Comparison of ENCODE assay signal across 17 cellular contexts in the genomic region with DNA sequence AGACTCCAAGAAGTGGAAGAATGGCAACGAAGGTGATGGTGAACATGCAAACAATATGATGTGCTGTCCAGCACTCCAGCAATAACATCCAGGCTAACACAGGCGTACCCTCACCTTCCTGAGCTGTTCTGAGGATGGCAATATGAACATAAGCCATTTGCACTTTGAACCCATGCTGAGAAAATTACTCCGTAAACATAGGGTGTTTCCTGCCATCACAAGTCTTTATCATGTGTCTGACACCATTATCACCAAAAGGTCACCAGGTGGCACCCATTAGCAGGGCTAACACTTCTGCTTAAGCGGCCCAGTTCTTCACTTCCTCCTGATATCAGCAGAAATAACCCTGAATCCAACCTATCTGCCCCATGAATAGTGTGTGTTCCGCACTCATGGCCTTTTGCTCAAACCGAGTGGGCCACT.
DNase-seq lines count a peak whose midpoint lies in the region; ATAC-seq and TF ChIP-seq lines count a peak whose summit lies in the region.
"Had no signal": no experiment of that assay in that cellular context is flagged by ENCODE, and none has a peak within 500 bp of the region (broad histone marks: within the 10 kb centered on the region; RNA-seq: fewer than 3 reads in every experiment).

No MANE protein-coding gene starts in this region.

- ATAC-seq in GM23338 (no peak), GM18868 (IDR thresholded peaks at IDR 0.05; ENCODE audit: unreplicated experiment) (no peak)
- no peak for ATAC-seq in stimulated activated naive CD8-positive, alpha-beta T cell treated with anti-CD3 and anti-CD28 coated beads, Interleukin-15, amount 100 ng/mL, for 72 hours
- ATAC-seq: natural killer cell treated with Interleukin-12 subunit alpha and Interleukin-12 subunit beta and Interleukin-15 and Interleukin-18, amount 100 ng/mL, for 72 hours had no signal

- no peak overlapping the region for H3K4me3 ChIP-seq in GM23338
- no peak overlapping the region for H3K4me3 ChIP-seq in colonic mucosa
- no peak overlapping the region for H3K4me3 ChIP-seq in tibial artery

- H3K27me3 Mint-ChIP-seq in GM23338 (ENCODE audit: insufficient read depth, low read depth, poor library complexity) = peaks cover 8% of the 10 kb centered on the region
- H3K27me3 Mint-ChIP-seq in stimulated activated naive CD8-positive, alpha-beta T cell treated with anti-CD3 and anti-CD28 coated beads, Interleukin-15, amount 100 ng/mL, for 72 hours = peaks cover 21% of the 10 kb centered on the region

- H4K20me1 ChIP-seq in GM23338 (replicated peaks; ENCODE audit: insufficient read depth) = no peaks in the 10 kb centered on the region

- no peaks in the 10 kb centered on the region for H3K36me3 ChIP-seq in GM23338 (ENCODE audit: insufficient read depth)
- H3K36me3 ChIP-seq in colonic mucosa = no peaks in the 10 kb centered on the region
- H3K36me3 ChIP-seq in tibial artery = no peaks in the 10 kb centered on the region

- intact Hi-C loops in colonic mucosa (cut with DNase I) (loop anchor here (5.0 kb wide), 1 partner anchor 123 kb away; no protein-coding TSS in a partner anchor), tibial artery (cut with DNase I; ENCODE audit: low total_unique reads) (no loop called here)

- peaks cover 6% of the 10 kb centered on the region for H3K9me3 Mint-ChIP-seq in GM23338
- H3K9me3 Mint-ChIP-seq in stimulated activated naive CD8-positive, alpha-beta T cell treated with anti-CD3 and anti-CD28 coated beads, Interleukin-15, amount 100 ng/mL, for 72 hours = no peaks in the 10 kb centered on the region
- H3K9me3 Mint-ChIP-seq: activated T-cell treated with anti-CD3 and anti-CD28 coated beads, Interleukin-2, amount 50 U/mL, for 24 hours; natural killer cell treated with Interleukin-12 subunit alpha and Interleukin-12 subunit beta and Interleukin-15 and Interleukin-18, amount 100 ng/mL, for 72 hours had no signal

- peak; percentile 29 for DNase-seq in GM23338 (ENCODE audit: low spot score)
- DNase-seq in NCI-H345 treated with DMSO at 0.1 percent for 48 hours (lab: John Stamatoyannopoulos, UW; ENCODE audit: unreplicated experiment) = peak; percentile 46
- DNase-seq in colonic mucosa = peak; percentile 49
- no peak for DNase-seq in tibial artery
- DNase-seq in substantia nigra (lab: John Stamatoyannopoulos, UW) = no peak
- no peak for DNase-seq in stimulated activated naive CD8-positive, alpha-beta T cell treated with anti-CD3 and anti-CD28 coated beads, Interleukin-15, amount 100 ng/mL, for 72 hours
- DNase-seq: activated CD4-positive, alpha-beta T cell treated with anti-CD3 and anti-CD28 coated beads, Interleukin-2, amount 50 U/mL, for 1 hour; activated naive CD8-positive, alpha-beta T cell treated with anti-CD3 and anti-CD28 coated beads, Interleukin-2, amount 10 ng/mL, durations not matched to agents 7 days and 5 days; activated T-cell treated with anti-CD3 and anti-CD28 coated beads, Interleukin-2, amount 50 U/mL, for 24 hours; effector memory CD4-positive, alpha-beta T cell; GOT3; NCI-H1694 treated with DMSO at 0.1 percent for 48 hours; retina had no signal

- no peaks in the 10 kb centered on the region for H3F3A ChIP-seq in GM23338 (replicated peaks; ENCODE audit: low read depth)

- no peak overlapping the region for H3K27ac Mint-ChIP-seq in GM23338
- H3K27ac Mint-ChIP-seq in stimulated activated naive CD8-positive, alpha-beta T cell treated with anti-CD3 and anti-CD28 coated beads, Interleukin-15, amount 100 ng/mL, for 72 hours = no peak overlapping the region
- H3K27ac Mint-ChIP-seq: activated naive CD8-positive, alpha-beta T cell treated with anti-CD3 and anti-CD28 coated beads, Interleukin-2, amount 10 ng/mL, durations not matched to agents 7 days and 5 days; activated T-cell treated with anti-CD3 and anti-CD28 coated beads, Interleukin-2, amount 50 U/mL, for 24 hours; IgD-negative memory B cell had no signal

- H3K36me3 Mint-ChIP-seq in GM23338 (ENCODE audit: low read depth) = no peaks in the 10 kb centered on the region
- H3K36me3 Mint-ChIP-seq: activated naive CD8-positive, alpha-beta T cell treated with anti-CD3 and anti-CD28 coated beads, Interleukin-2, amount 10 ng/mL, durations not matched to agents 7 days and 5 days; IgD-negative memory B cell; natural killer cell treated with Interleukin-12 subunit alpha and Interleukin-12 subunit beta and Interleukin-15 and Interleukin-18, amount 100 ng/mL, for 72 hours had no signal

- no peaks in the 10 kb centered on the region; the same call in 2 of the 3 replicates for H3K4me1 Mint-ChIP-seq in GM23338
- peaks cover 5% of the 10 kb centered on the region for H3K4me1 Mint-ChIP-seq in stimulated activated naive CD8-positive, alpha-beta T cell treated with anti-CD3 and anti-CD28 coated beads, Interleukin-15, amount 100 ng/mL, for 72 hours
- H3K4me1 Mint-ChIP-seq: activated naive CD8-positive, alpha-beta T cell treated with anti-CD3 and anti-CD28 coated beads, Interleukin-2, amount 10 ng/mL, durations not matched to agents 7 days and 5 days; IgD-negative memory B cell had no signal

- H3K79me2 ChIP-seq in GM23338 (replicated peaks; ENCODE audit: insufficient read depth) = no peaks in the 10 kb centered on the region

- no peaks in the 10 kb centered on the region for H3K4me1 ChIP-seq in GM23338 (ENCODE audit: insufficient read depth)
- no peaks in the 10 kb centered on the region for H3K4me1 ChIP-seq in colonic mucosa
- H3K4me1 ChIP-seq in tibial artery = no peaks in the 10 kb centered on the region

- H3K4me2 ChIP-seq in GM23338 = no peak overlapping the region

- H3K4me3 Mint-ChIP-seq in GM23338 = no peak overlapping the region
- H3K4me3 Mint-ChIP-seq in stimulated activated naive CD8-positive, alpha-beta T cell treated with anti-CD3 and anti-CD28 coated beads, Interleukin-15, amount 100 ng/mL, for 72 hours = no peak overlapping the region
- H3K4me3 Mint-ChIP-seq: activated naive CD8-positive, alpha-beta T cell treated with anti-CD3 and anti-CD28 coated beads, Interleukin-2, amount 10 ng/mL, durations not matched to agents 7 days and 5 days; activated T-cell treated with anti-CD3 and anti-CD28 coated beads, Interleukin-2, amount 50 U/mL, for 24 hours; IgD-negative memory B cell; natural killer cell treated with Interleukin-12 subunit alpha and Interleukin-12 subunit beta and Interleukin-15 and Interleukin-18, amount 100 ng/mL, for 72 hours had no signal

- H3K9me3 ChIP-seq in colonic mucosa = no peaks in the 10 kb centered on the region
- no peaks in the 10 kb centered on the region for H3K9me3 ChIP-seq in tibial artery

- H3K27ac ChIP-seq in 22Rv1 = no peak overlapping the region
- no peak overlapping the region for H3K27ac ChIP-seq in GM23338 (ENCODE audit: low read depth)
- no peak overlapping the region for H3K27ac ChIP-seq in colonic mucosa
- no peak overlapping the region for H3K27ac ChIP-seq in tibial artery
- H3K27ac ChIP-seq in substantia nigra (ENCODE audit: low read depth, low read length, poor library complexity, severe bottlenecking) = no peak overlapping the region

- no peak overlapping the region for H2AFZ ChIP-seq in GM23338

- no peaks in the 10 kb centered on the region for H3K9me2 ChIP-seq in GM23338 (ENCODE audit: insufficient read depth)

- no peak overlapping the region for H3K9ac ChIP-seq in colonic mucosa (ENCODE audit: low read depth in 2 of 2, low read length in 2 of 2)

- peak; percentile 55 for TF ChIP-seq CTCF in 22Rv1 (IDR thresholded peaks at IDR 0.05)
- TF ChIP-seq CTCF in GM23338 (conservative IDR thresholded peaks at IDR 0.05; ENCODE audit: low read depth in 2 of 2) = peak; percentile 25 to 50; a peak in 3 of 4 replicates
- TF ChIP-seq CTCF in colonic mucosa (IDR thresholded peaks at IDR 0.05) = no peak
- TF ChIP-seq CTCF in tibial artery (IDR thresholded peaks at IDR 0.05) = no peak

- H3K27me3 ChIP-seq in GM23338 (ENCODE audit: insufficient read depth) = no peaks in the 10 kb centered on the region
- no peaks in the 10 kb centered on the region for H3K27me3 ChIP-seq in colonic mucosa
- no peaks in the 10 kb centered on the region for H3K27me3 ChIP-seq in tibial artery

TF ChIP-seq in GM23338, 12 proteins besides CTCF, POLR2A, EP300 and RAD21 (continues in another document):
- no peak for TF ChIP-seq CREB1 (CRISPR knock-in tag; IDR thresholded peaks at IDR 0.05; ENCODE audit: low read depth)
- no peak for TF ChIP-seq JUNB (IDR thresholded peaks at IDR 0.05; ENCODE audit: unreplicated experiment)

Comparison
In these comparisons a context has a peak if more than half of its experiments do, and no peak if none do; other contexts are left out.
1. CTCF ChIP-seq: peak in 22Rv1 (single experiment) and GM23338 (2 of 2); none in colonic mucosa (single experiment) and tibial artery (0 of 2).
2. DNase-seq: peak in GM23338 (single experiment), NCI-H345 treated with DMSO at 0.1 percent for 48 hours (single experiment) and colonic mucosa (single experiment); none in tibial artery (0 of 2), substantia nigra (0 of 49) and stimulated activated naive CD8-positive, alpha-beta T cell treated with anti-CD3 and anti-CD28 coated beads, Interleukin-15, amount 100 ng/mL, for 72 hours (0 of 2).